9 cellular contexts compared by ENCODE assay signal in genomic region chr1:21668232-21669032, GRCh38. TPM values are rescaled to one million over a fixed set of nuclear protein-coding genes. Genes with fewer than 3 reads are reported as not detected.
DNase-seq lines count a peak whose midpoint lies in the region; ATAC-seq, FAIRE-seq and TF ChIP-seq lines count a peak whose summit lies in the region.
"Had no signal": no experiment of that assay in that cellular context is flagged by ENCODE, and none has a peak within 500 bp of the region (broad histone marks: within the 10 kb centered on the region; RNA-seq: fewer than 3 reads in every experiment).

No MANE protein-coding gene starts in this region.

- H3K4me1 ChIP-seq in astrocyte (ENCODE audit: insufficient read depth, low read length) (peaks cover 31% of the 10 kb centered on the region), thymus (ENCODE audit: control insufficient read depth, insufficient read depth, low read length) (peaks cover 9% of the 10 kb centered on the region)

- intact Hi-C loops in activated naive CD4-positive, alpha-beta T cell treated with anti-CD3 and anti-CD28 coated beads for 36 hours (cut with micrococcal nuclease): loop anchor here (2.0 kb wide), 1 partner anchor 114 kb away; the partner anchor contains the start of gene USP48

- H3K36me3 Mint-ChIP-seq in activated naive CD4-positive, alpha-beta T cell treated with anti-CD3 and anti-CD28 coated beads for 36 hours (ENCODE audit: low read depth): no peaks in the 10 kb centered on the region
- H3K36me3 Mint-ChIP-seq in astrocyte (ENCODE audit: low read depth, unreplicated experiment): no peaks in the 10 kb centered on the region

- peaks cover 56% of the 10 kb centered on the region for H4K20me1 ChIP-seq in astrocyte (ENCODE audit: insufficient read depth, low read length)

- FAIRE-seq in astrocyte (lab: Jason Lieb, UNC): no peak
- FAIRE-seq: islet of Langerhans had no signal

- no peak overlapping the region for H3K27ac Mint-ChIP-seq in activated naive CD4-positive, alpha-beta T cell treated with anti-CD3 and anti-CD28 coated beads for 36 hours
- no peak overlapping the region for H3K27ac Mint-ChIP-seq in astrocyte (ENCODE audit: unreplicated experiment)

- no peak for ATAC-seq in GM19035 (IDR thresholded peaks at IDR 0.05; ENCODE audit: unreplicated experiment)

- H3K9ac ChIP-seq in astrocyte (ENCODE audit: low read length): no peak overlapping the region

- no peak for DNase-seq in activated naive CD4-positive, alpha-beta T cell treated with anti-CD3 and anti-CD28 coated beads for 36 hours
- DNase-seq in activated naive CD4-positive, alpha-beta T cell (lab: John Stamatoyannopoulos, UW): no peak
- no peak for DNase-seq in astrocyte (ENCODE audit: low read depth)
- DNase-seq in left kidney (ENCODE audit: low read depth, low spot score): peak; percentile 57
- DNase-seq in stimulated activated CD4-positive, alpha-beta T cell treated with anti-CD3 and anti-CD28 coated beads, Interleukin-2, amount 100 ng/mL, for 24 hours: no peak
- DNase-seq in A172 (ENCODE audit: low spot score): no peak

- WGBS in thymus: 10% methylated on average over 36 of the region's 36 CpGs

- no peaks in the 10 kb centered on the region for H3K9me3 Mint-ChIP-seq in activated naive CD4-positive, alpha-beta T cell treated with anti-CD3 and anti-CD28 coated beads for 36 hours
- H3K9me3 Mint-ChIP-seq in astrocyte (ENCODE audit: unreplicated experiment): no peaks in the 10 kb centered on the region

- peaks cover 43% of the 10 kb centered on the region for H3K27me3 ChIP-seq in astrocyte (ENCODE audit: insufficient read depth, low read length)
- peaks cover 26% of the 10 kb centered on the region for H3K27me3 ChIP-seq in thymus (ENCODE audit: control insufficient read depth, insufficient read depth)

- no peaks in the 10 kb centered on the region for H3K36me3 ChIP-seq in astrocyte (ENCODE audit: insufficient read depth, low read length)
- no peaks in the 10 kb centered on the region for H3K36me3 ChIP-seq in thymus (ENCODE audit: control insufficient read depth, insufficient read depth)

- no peak for TF ChIP-seq CTCF in astrocyte (IDR thresholded peaks at IDR 0.05; ENCODE audit: insufficient read depth, low read depth, low read length)

- peaks cover 44% of the 10 kb centered on the region for H3K27me3 Mint-ChIP-seq in activated naive CD4-positive, alpha-beta T cell treated with anti-CD3 and anti-CD28 coated beads for 36 hours (ENCODE audit: low read depth)
- H3K27me3 Mint-ChIP-seq in astrocyte (ENCODE audit: low read depth, unreplicated experiment): peaks cover 19% of the 10 kb centered on the region

- peak overlapping the region; percentile 4 for H3K4me3 Mint-ChIP-seq in activated naive CD4-positive, alpha-beta T cell treated with anti-CD3 and anti-CD28 coated beads for 36 hours
- H3K4me3 Mint-ChIP-seq in astrocyte (ENCODE audit: unreplicated experiment): no peak overlapping the region

- H3K9me3 ChIP-seq in astrocyte (ENCODE audit: insufficient read depth, low read depth, low read length) (no peaks in the 10 kb centered on the region), thymus (ENCODE audit: control insufficient read depth) (no peaks in the 10 kb centered on the region)

- no peak overlapping the region for H2AFZ ChIP-seq in astrocyte (ENCODE audit: low read depth, low read length)

- H3K27ac ChIP-seq in astrocyte (ENCODE audit: low read depth, low read length) (no peak overlapping the region), thymus (ENCODE audit: low read depth) (no peak overlapping the region)

- H3K79me2 ChIP-seq in astrocyte (ENCODE audit: insufficient read depth, low read length): no peaks in the 10 kb centered on the region

- H3K4me2 ChIP-seq in astrocyte (ENCODE audit: low read length): peak overlapping the region; percentile 77

- H3K4me3 ChIP-seq in astrocyte (ENCODE audit: insufficient read depth, low read depth, low read length) (no peak overlapping the region), thymus (ENCODE audit: low read length) (peak overlapping the region; percentile 37)

- peaks cover 4% of the 10 kb centered on the region for H3K4me1 Mint-ChIP-seq in activated naive CD4-positive, alpha-beta T cell treated with anti-CD3 and anti-CD28 coated beads for 36 hours (ENCODE audit: low read depth)
- peaks cover 22% of the 10 kb centered on the region for H3K4me1 Mint-ChIP-seq in astrocyte (ENCODE audit: low read depth, unreplicated experiment)

- CTCF ChIA-PET in activated naive CD4-positive, alpha-beta T cell treated with anti-CD3 and anti-CD28 coated beads for 36 hours (lab: Charles Lee): interaction anchor here (0.5 to 1.3 kb wide), 2 partner anchors 9 to 169 kb away, joined by 3 read pairs; no protein-coding TSS in a partner anchor

RNA-seq across cellular contexts. Expression of gene RAP1GAP, which starts 0.7 kb away (rescaled TPM):
- total RNA-seq in activated naive CD4-positive, alpha-beta T cell treated with anti-CD3 and anti-CD28 coated beads for 36 hours: under 1 TPM; 0.15 to 0.41 TPM
- total RNA-seq in astrocyte: 3.2 and 5.4 TPM in 2 replicates
- 1.6 TPM for polyA plus RNA-seq in thymus
- total RNA-seq in A172 (2014; rRNA removed; shearing (Covaris generic)): 0.93 and 1.1 TPM in 2 replicates
